In genomic region chr15:58065011-58065444, GRCh38 we compare ENCODE assay signal across 9 cellular contexts. TPM values are rescaled to one million over a fixed set of nuclear protein-coding genes. Genes with fewer than 3 reads are reported as not detected.
A peak's percentile ranks its signal among the peaks of the same experiment; 100 is the strongest.
DNase-seq lines count a peak whose midpoint lies in the region; ATAC-seq and TF ChIP-seq lines count a peak whose summit lies in the region.
"Had no signal": no experiment of that assay in that cellular context is flagged by ENCODE, and none has a peak within 500 bp of the region (broad histone marks: within the 10 kb centered on the region; RNA-seq: fewer than 3 reads in every experiment).

No MANE protein-coding gene starts in this region.

- 5 to 6% methylated on average over 38 of the region's 38 CpGs for WGBS in sigmoid colon, 2 donors

- no peak overlapping the region for H3K9ac ChIP-seq in iPS-18a (ENCODE audit: low read length)

- H3K27ac ChIP-seq in ascending aorta (no peak overlapping the region), iPS-18a (ENCODE audit: low read length) (no peak overlapping the region), sigmoid colon (peak overlapping the region in 2 of 4 donors; percentile 25 to 44), PC-9 (no peak overlapping the region)
- H3K27ac ChIP-seq: VCaP had no signal

- H4K20me1 ChIP-seq in PC-9 (ENCODE audit: insufficient read depth), result no peaks in the 10 kb centered on the region

- no peak overlapping the region for H2AFZ ChIP-seq in PC-9

- no TSS peak for BruUV-seq in PC-9 (replicated peaks; lab: Mats Ljungman, UMichigan)

- no peak for TF ChIP-seq EP300 in sigmoid colon (IDR thresholded peaks at IDR 0.05)

- no peaks in the 10 kb centered on the region for H3F3A ChIP-seq in PC-9 (ENCODE audit: insufficient read depth, low read depth)

- intact Hi-C loops in ascending aorta (cut with DNase I), result no loop called here
- intact Hi-C loops in sigmoid colon (cut with DNase I), result loop anchor here (5.0 to 10.0 kb wide), 3 partner anchors 313 to 510 kb away; no protein-coding TSS in a partner anchor
- intact Hi-C loops in PC-9 (cut with micrococcal nuclease; ENCODE audit: unreplicated experiment), result no loop called here

- CTCF ChIA-PET in PC-9 (lab: Charles Lee), result no interaction called here

- H3K4me3 ChIP-seq in H7 (ENCODE audit: insufficient read depth, low read depth, low read length), result peak overlapping the region; percentile 51; the same call in 1 of the 2 replicates
- peak overlapping the region; percentile 51 to 57 for H3K4me3 ChIP-seq in ascending aorta
- peak overlapping the region; percentile 50 for H3K4me3 ChIP-seq in iPS-18a (ENCODE audit: low read length)
- peak overlapping the region in 3 of 4 donors; percentile 35 to 52 (median 51) for H3K4me3 ChIP-seq in sigmoid colon
- no peak overlapping the region for H3K4me3 ChIP-seq in PC-9

- no peaks in the 10 kb centered on the region for H3K79me2 ChIP-seq in PC-9 (ENCODE audit: low read depth)

- peak; percentile 56 for DNase-seq in H7
- DNase-seq in ascending aorta (ENCODE audit: low spot score in 2 of 2), result no peak
- DNase-seq in sigmoid colon, result peak; percentile 60
- DNase-seq in PC-9, result no peak
- no peak for DNase-seq in NCI-H2029 treated with DMSO at 0.1 percent for 48 hours (lab: John Stamatoyannopoulos, UW)
- no peak for DNase-seq in activated gamma-delta T cell (lab: John Stamatoyannopoulos, UW)

- no peak for ATAC-seq in HG03159 (IDR thresholded peaks at IDR 0.05; ENCODE audit: unreplicated experiment)

- H3K27me3 ChIP-seq in H7 (ENCODE audit: control insufficient read depth, insufficient read depth, low read length), result peaks cover 69% of the 10 kb centered on the region
- H3K27me3 ChIP-seq in ascending aorta, result peaks cover 18% of the 10 kb centered on the region
- H3K27me3 ChIP-seq in iPS-18a (ENCODE audit: control insufficient read depth, insufficient read depth, low read length), result peaks cover 86% of the 10 kb centered on the region
- peaks cover 25 to 65% (median 38%) of the 10 kb centered on the region in 3 donors for H3K27me3 ChIP-seq in sigmoid colon
- H3K27me3 ChIP-seq in PC-9 (ENCODE audit: insufficient read depth, low read depth), result no peaks in the 10 kb centered on the region

- POLR2A ChIA-PET in PC-9 (lab: Charles Lee; ENCODE audit: unreplicated experiment), result no interaction called here

- no peak overlapping the region for H3K4me2 ChIP-seq in PC-9

- no peak for TF ChIP-seq POLR2A in sigmoid colon (IDR thresholded peaks at IDR 0.05)

- TF ChIP-seq CTCF in ascending aorta (IDR thresholded peaks at IDR 0.05), result no peak
- no peak for TF ChIP-seq CTCF in sigmoid colon (IDR thresholded peaks at IDR 0.05)
- no peak for TF ChIP-seq CTCF in PC-9 (conservative IDR thresholded peaks at IDR 0.05)

- H3K4me1 ChIP-seq in ascending aorta, result no peaks in the 10 kb centered on the region
- H3K4me1 ChIP-seq in iPS-18a (ENCODE audit: control insufficient read depth, low read depth, low read length), result peaks cover 8% of the 10 kb centered on the region
- peaks cover 0 to 16% (median 16%) of the 10 kb centered on the region in 4 donors for H3K4me1 ChIP-seq in sigmoid colon
- no peaks in the 10 kb centered on the region for H3K4me1 ChIP-seq in PC-9 (replicated peaks; ENCODE audit: insufficient read depth)

- H3K36me3 ChIP-seq in H7 (replicated peaks; ENCODE audit: control insufficient read depth, insufficient read depth, low read length), result no peaks in the 10 kb centered on the region
- H3K36me3 ChIP-seq in ascending aorta, result no peaks in the 10 kb centered on the region
- H3K36me3 ChIP-seq in iPS-18a (ENCODE audit: control insufficient read depth, low read depth, low read length), result no peaks in the 10 kb centered on the region
- H3K36me3 ChIP-seq in sigmoid colon, result no peaks in the 10 kb centered on the region
- H3K36me3 ChIP-seq in PC-9 (ENCODE audit: low read depth), result no peaks in the 10 kb centered on the region

- no peaks in the 10 kb centered on the region for H3K9me2 ChIP-seq in PC-9 (ENCODE audit: insufficient read depth)

- no peaks in the 10 kb centered on the region for H3K9me3 ChIP-seq in ascending aorta
- H3K9me3 ChIP-seq in iPS-18a (ENCODE audit: control insufficient read depth, low read depth, low read length), result no peaks in the 10 kb centered on the region
- no peaks in the 10 kb centered on the region for H3K9me3 ChIP-seq in sigmoid colon
- H3K9me3 ChIP-seq in PC-9 (ENCODE audit: insufficient read depth, low read depth), result no peaks in the 10 kb centered on the region

RNA-seq across cellular contexts. Expression of gene ALDH1A2, which starts 0.5 kb away (rescaled TPM):
- total RNA-seq in H7 (2014; rRNA removed; shearing (Covaris generic)), result 0.10 TPM in 1 of 2 replicates, not detected in the other
- total RNA-seq in ascending aorta, result 9.3 TPM
- total RNA-seq in sigmoid colon, result 10 to 100 TPM in 1 of 4 donors, 1 to 10 TPM in 3; 1.9 to 12.5 (median 7.0) TPM
- 1 to 10 TPM; 1.2 to 4.4 (median 2.1) TPM for polyA plus RNA-seq in sigmoid colon
- total RNA-seq in PC-9 (2021), result 3.1 and 4.0 TPM in 2 replicates

Comparison
In these comparisons a context has a peak if more than half of its experiments do, and no peak if none do; other contexts are left out.
1. DNase-seq: peak in H7 (single experiment) and sigmoid colon (single experiment); none in ascending aorta (0 of 2), PC-9 (0 of 2), NCI-H2029 treated with DMSO at 0.1 percent for 48 hours (single experiment) and activated gamma-delta T cell (single experiment).